Comparison of ENCODE assay signal across 9 cellular contexts in the genomic region with DNA sequence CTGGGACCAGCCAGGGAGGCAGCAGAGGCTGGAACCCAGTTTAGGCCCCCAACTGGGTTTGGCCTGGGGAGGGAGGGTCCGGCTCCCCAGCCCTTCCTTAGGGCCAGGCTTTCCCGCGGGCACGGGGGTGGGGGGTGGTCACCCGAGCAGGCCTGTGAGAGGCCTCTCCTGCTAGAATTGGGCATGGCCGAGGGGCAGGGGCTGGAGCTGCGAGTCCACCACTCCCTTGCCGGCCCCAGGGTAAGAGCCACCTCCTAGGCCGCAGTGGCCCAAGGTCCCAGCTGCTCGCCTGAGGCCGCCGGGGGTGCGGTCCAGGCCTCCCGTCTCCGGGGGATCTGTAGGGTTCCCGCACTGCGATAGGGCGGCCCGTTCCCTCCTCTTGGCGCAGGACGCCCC. TPM values are rescaled to one million over a fixed set of nuclear protein-coding genes. Genes with fewer than 3 reads are reported as not detected.
DNase-seq lines count a peak whose midpoint lies in the region; ATAC-seq, FAIRE-seq and TF ChIP-seq lines count a peak whose summit lies in the region.
"Had no signal": no experiment of that assay in that cellular context is flagged by ENCODE, and none has a peak within 500 bp of the region (broad histone marks: within the 10 kb centered on the region; RNA-seq: fewer than 3 reads in every experiment).

No MANE protein-coding gene starts in this region.

- intact Hi-C loops in A673 (cut with micrococcal nuclease; ENCODE audit: unreplicated experiment), result loop anchor here (10.0 kb wide), 1 partner anchor 170 kb away; no protein-coding TSS in a partner anchor
- intact Hi-C loops in K562 (cut with micrococcal nuclease), result loop anchor here (5.0 to 10.0 kb wide), 3 partner anchors 60 to 173 kb away; a partner anchor contains a TSS
- intact Hi-C loops in mucosa of descending colon (cut with DNase I, micrococcal nuclease), result loop anchor here (10.0 kb wide), 1 partner anchor 170 kb away; no protein-coding TSS in a partner anchor

- no peak for TF ChIP-seq EP300 in K562 (IDR thresholded peaks at IDR 0.05; ENCODE audit: low read length)

- ATAC-seq in K562 (peak; percentile 27), mucosa of descending colon (peak; percentile 22)

- H4K20me1 ChIP-seq in K562 (replicated peaks; ENCODE audit: control insufficient read depth, insufficient read depth, low read length), result no peaks in the 10 kb centered on the region

- H3K79me2 ChIP-seq in K562 (ENCODE audit: control insufficient read depth, insufficient read depth, low read length), result no peaks in the 10 kb centered on the region

- no peak for TF ChIP-seq POLR2A in K562 (conservative IDR thresholded peaks at IDR 0.05)

- peak overlapping the region; percentile 65 for H3K4me2 ChIP-seq in K562 (ENCODE audit: insufficient read depth, low read length)

- POLR2A ChIA-PET in A673 (lab: Charles Lee; ENCODE audit: low non-redundant PET) (no interaction called here), K562 (lab: Yijun Ruan, JAX) (interaction anchor here (0.7 to 1.5 kb wide), 3 partner anchors 36 to 255 kb away, joined by 3 to 4 read pairs (median 3); a partner anchor contains a TSS)

- DNase-seq in A673 (ENCODE audit: low spot score) (no peak), K562 (ENCODE audit: extremely low read depth in 1 of 4, low spot score in 3 of 4) (no peak), mucosa of descending colon (peak in 1 of 3 donors; percentile 56), germinal center (ENCODE audit: low spot score) (no peak), AML-193 (lab: John Stamatoyannopoulos, UW) (no peak), SK-N-DZ (ENCODE audit: low spot score) (no peak), cerebellum (ENCODE audit: low spot score) (no peak)

- FAIRE-seq in K562 (lab: Jason Lieb, UNC), result no peak

- H3K9me3 ChIP-seq in A673 (ENCODE audit: low read depth, low read length, poor library complexity, severe bottlenecking) (no peaks in the 10 kb centered on the region), HUES6 (ENCODE audit: control insufficient read depth, insufficient read depth, low read depth, low read length) (no peaks in the 10 kb centered on the region), K562 (replicated peaks; ENCODE audit: control insufficient read depth, insufficient read depth, low read depth, low read length) (no peaks in the 10 kb centered on the region), mucosa of descending colon (no peaks in the 10 kb centered on the region)

- H2AFZ ChIP-seq in K562 (ENCODE audit: low read depth, low read length), result peak overlapping the region; percentile 72

- no peak for TF ChIP-seq RAD21 in K562 (CRISPR knock-in tag; conservative IDR thresholded peaks at IDR 0.05 in 1 of 2, IDR thresholded peaks at IDR 0.05 in 1 of 2)

- H3K9ac ChIP-seq in HUES6 (ENCODE audit: low read length) (no peak overlapping the region), K562 (ENCODE audit: insufficient read depth in 1 of 2, low read depth in 2 of 2, low read length in 2 of 2) (peak overlapping the region; percentile 46 to 85; a peak in 3 of 4 replicates)

- H3K36me3 ChIP-seq in A673 (ENCODE audit: insufficient read depth, low read length, poor library complexity, severe bottlenecking), result no peaks in the 10 kb centered on the region
- no peaks in the 10 kb centered on the region for H3K36me3 ChIP-seq in HUES6 (ENCODE audit: control insufficient read depth, insufficient read depth, low read length)
- H3K36me3 ChIP-seq in K562 (ENCODE audit: control insufficient read depth, insufficient read depth, low read length), result no peaks in the 10 kb centered on the region
- H3K36me3 ChIP-seq in mucosa of descending colon (ENCODE audit: low read depth), result no peaks in the 10 kb centered on the region

- H3K27me3 ChIP-seq in A673 (replicated peaks; ENCODE audit: insufficient read depth, low read depth, low read length, poor library complexity), result peaks cover 22% of the 10 kb centered on the region
- peaks cover 40% of the 10 kb centered on the region for H3K27me3 ChIP-seq in HUES6 (ENCODE audit: control insufficient read depth, insufficient read depth, low read length)
- H3K27me3 ChIP-seq in K562 (ENCODE audit: control insufficient read depth in 2 of 2, insufficient read depth in 2 of 2, low read length in 2 of 2), result no peaks in the 10 kb centered on the region

- H3K27ac ChIP-seq in A673 (ENCODE audit: low read depth, low read length, poor library complexity, severe bottlenecking) (no peak overlapping the region), HUES6 (ENCODE audit: low read depth, low read length) (no peak overlapping the region), K562 (ENCODE audit: extremely low read depth, low read depth, low read length) (peak overlapping the region; percentile 56)
- H3K27ac ChIP-seq: epithelial cell of prostate had no signal

- WGBS in K562 (ENCODE audit: insufficient coverage, low coverage, missing lambda C conversion rate), result 35% methylated on average over 9 of the region's 21 CpGs

- in situ Hi-C loops in K562 (cut with MboI), result no loop called here

- CTCF ChIA-PET in A673 (lab: Charles Lee), result interaction anchor here (0.6 to 1.0 kb wide), 2 partner anchors 176 to 492 kb away, joined by 3 to 7 read pairs; no protein-coding TSS in a partner anchor
- CTCF ChIA-PET in K562 (lab: Yijun Ruan, JAX; ENCODE audit: low intra/inter-chr PET ratio), result interaction anchor here (1.8 kb wide), 1 partner anchor 174 kb away, joined by 12 read pairs; no protein-coding TSS in a partner anchor

- H3K4me3 ChIP-seq in A673 (ENCODE audit: low read depth, low read length, poor library complexity, severe bottlenecking) (peak overlapping the region; percentile 37), HUES6 (ENCODE audit: low read depth, low read length) (peak overlapping the region; percentile 59), K562 (peak overlapping the region; percentile 27), mucosa of descending colon (no peak overlapping the region)

- H3K4me1 ChIP-seq in A673 (ENCODE audit: insufficient read depth, low read length, poor library complexity, severe bottlenecking) (peaks cover 6% of the 10 kb centered on the region), HUES6 (ENCODE audit: control insufficient read depth, insufficient read depth, low read length) (peaks cover 10% of the 10 kb centered on the region; the same call in 1 of the 2 replicates), K562 (replicated peaks in 1 of 2; ENCODE audit: control insufficient read depth in 2 of 2, insufficient read depth in 2 of 2, low read length in 2 of 2) (peaks cover 18 to 99% of the 10 kb centered on the region in 2 experiments), mucosa of descending colon (ENCODE audit: low read depth) (peaks cover 22% of the 10 kb centered on the region)

- BruUV-seq in A673 (replicated peaks; lab: Mats Ljungman, UMichigan), result no TSS peak
- BruUV-seq in K562 (replicated peaks; lab: Mats Ljungman, UMichigan), result no TSS peak

- no peaks in the 10 kb centered on the region for H3K9me1 ChIP-seq in K562 (ENCODE audit: control insufficient read depth, insufficient read depth, low read length)

- TF ChIP-seq CTCF in A673 (conservative IDR thresholded peaks at IDR 0.05; ENCODE audit: low read depth, low read length), result no peak
- TF ChIP-seq CTCF in K562 (IDR thresholded peaks at IDR 0.05 in 2 of 3, conservative IDR thresholded peaks at IDR 0.05 in 1 of 3; ENCODE audit: insufficient read depth in 2 of 3, low read depth in 1 of 3, low read length in 3 of 3), result no peak
- TF ChIP-seq CTCF in mucosa of descending colon (IDR thresholded peaks at IDR 0.05), result no peak

RNA-seq across cellular contexts. Expression of a gene that starts 6.1 kb away (rescaled TPM):
- total RNA-seq in A673 (2021) (1.1 and 1.7 TPM in 2 replicates), K562 (2014; rRNA removed) (2.0 and 2.9 TPM in 2 replicates), K562 (2014; rRNA removed; fragmentation: Illumina TruSeq; extraction: Trizol) (0.19 TPM in 1 of 2 replicates, not detected in the other), K562 (2015; rRNA removed; fragmentation: Illumina TruSeq; extraction: Trizol) (0.98 and 1.1 TPM in 2 replicates), K562 (2021) (3.5 and 3.9 TPM in 2 replicates), mucosa of descending colon (10 to 100 TPM in 2 of 3 donors, 1 to 10 TPM in 1; 5.4 to 19.1 (median 10.7) TPM), cerebellum (not detected)
- total RNA-seq in K562 (2011; cell fraction: chromatin; rRNA removed; ENCODE audit: low replicate concordance), result 3.8 and 17.0 TPM in 2 replicates
- total RNA-seq in K562 (2011; cell fraction: nucleolus; rRNA removed), result 10.9 and 14.7 TPM in 2 replicates
- total RNA-seq in K562 (2011; cell fraction: nucleoplasm; rRNA removed), result 6.7 and 8.2 TPM in 2 replicates
- polyA plus RNA-seq in K562 (2011; rRNA removed) (1.1 and 2.8 TPM in 2 replicates), K562 (2014; fragmentation: Illumina TruSeq; extraction: Trizol) (0.48 and 0.98 TPM in 2 replicates), K562 (2014; fragmentation: Nextera tagmentation; extraction: Ambion mirVana) (not detected), K562 (2014; rRNA removed) (1.8 and 4.2 TPM in 2 replicates)
- polyA plus RNA-seq in K562 (2011; cell fraction: cytosol; rRNA removed), result 1.3 and 3.2 TPM in 2 replicates
- polyA plus RNA-seq in K562 (2011; cell fraction: nucleus; rRNA removed), result 28.7 and 36.1 TPM in 2 replicates
- 3.2 and 9.3 TPM in 2 replicates for polyA plus RNA-seq in K562 (2012)
- 0.14 and 0.30 TPM in 2 replicates for polyA minus RNA-seq in K562 (2011; rRNA and poly(A)+ RNA removed)
- 1.2 and 1.4 TPM in 2 replicates for polyA minus RNA-seq in K562 (2011; cell fraction: cytosol; rRNA and poly(A)+ RNA removed)
- polyA minus RNA-seq in K562 (2011; cell fraction: nucleus; rRNA and poly(A)+ RNA removed), result 4.0 and 6.1 TPM in 2 replicates
- 0.52 and 2.6 TPM in 2 replicates for polyA plus RNA-seq in SK-N-DZ (2014; cell fraction: cytosol; rRNA removed)
- polyA plus RNA-seq in SK-N-DZ (2014; cell fraction: nucleus; rRNA removed), result 4.3 and 6.4 TPM in 2 replicates

RNA-seq across cellular contexts. Expression of a gene that starts 6.3 kb away (rescaled TPM):
- 4.6 and 6.2 TPM in 2 replicates for total RNA-seq in A673 (2021)
- 15.6 and 50.0 TPM in 2 replicates for total RNA-seq in K562 (2011; cell fraction: chromatin; rRNA removed; ENCODE audit: low replicate concordance)
- 73.5 and 76.5 TPM in 2 replicates for total RNA-seq in K562 (2011; cell fraction: nucleolus; rRNA removed)
- 28.3 and 32.9 TPM in 2 replicates for total RNA-seq in K562 (2011; cell fraction: nucleoplasm; rRNA removed)
- 45.2 and 50.3 TPM in 2 replicates for total RNA-seq in K562 (2014; rRNA removed)
- total RNA-seq in K562 (2014; rRNA removed; fragmentation: Illumina TruSeq; extraction: Trizol), result 1.1 and 2.2 TPM in 2 replicates
- total RNA-seq in K562 (2015; rRNA removed; fragmentation: Illumina TruSeq; extraction: Trizol), result 16.2 and 18.6 TPM in 2 replicates
- total RNA-seq in K562 (2021), result 30.5 and 31.7 TPM in 2 replicates
- polyA plus RNA-seq in K562 (2011; rRNA removed), result 19.8 and 30.3 TPM in 2 replicates
- 43.4 and 94.2 TPM in 2 replicates for polyA plus RNA-seq in K562 (2011; cell fraction: cytosol; rRNA removed)
- polyA plus RNA-seq in K562 (2011; cell fraction: nucleus; rRNA removed), result 170 and 239 TPM in 2 replicates
- 27.7 and 32.0 TPM in 2 replicates for polyA plus RNA-seq in K562 (2012)
- 3.0 and 17.0 TPM in 2 replicates for polyA plus RNA-seq in K562 (2014; fragmentation: Illumina TruSeq; extraction: Trizol)
- polyA plus RNA-seq in K562 (2014; fragmentation: Nextera tagmentation; extraction: Ambion mirVana), result under 1 TPM; 0.41 to 0.92 TPM
- 44.3 and 52.7 TPM in 2 replicates for polyA plus RNA-seq in K562 (2014; rRNA removed)
- polyA minus RNA-seq in K562 (2011; rRNA and poly(A)+ RNA removed), result 2.7 and 4.7 TPM in 2 replicates
- polyA minus RNA-seq in K562 (2011; cell fraction: cytosol; rRNA and poly(A)+ RNA removed), result 10.8 and 13.3 TPM in 2 replicates
- 18.8 and 21.8 TPM in 2 replicates for polyA minus RNA-seq in K562 (2011; cell fraction: nucleus; rRNA and poly(A)+ RNA removed)
- 100 to 1,000 TPM in 1 of 3 donors, 10 to 100 TPM in 2; 45.7 to 108 (median 83.7) TPM for total RNA-seq in mucosa of descending colon
- 25.4 and 30.7 TPM in 2 replicates for polyA plus RNA-seq in SK-N-DZ (2014; cell fraction: cytosol; rRNA removed)
- 37.4 and 45.5 TPM in 2 replicates for polyA plus RNA-seq in SK-N-DZ (2014; cell fraction: nucleus; rRNA removed)
- 10.3 TPM for total RNA-seq in cerebellum

RNA-seq across cellular contexts. Expression of a gene that starts 17.1 kb away (rescaled TPM):
- 2.1 and 2.5 TPM in 2 replicates for total RNA-seq in A673 (2021)
- total RNA-seq in K562 (2011; cell fraction: chromatin; rRNA removed; ENCODE audit: low replicate concordance), result 8.0 and 39.1 TPM in 2 replicates
- total RNA-seq in K562 (2011; cell fraction: nucleolus; rRNA removed), result 24.1 and 24.3 TPM in 2 replicates
- 9.9 and 12.5 TPM in 2 replicates for total RNA-seq in K562 (2011; cell fraction: nucleoplasm; rRNA removed)
- total RNA-seq in K562 (2014; rRNA removed), result 1.5 and 1.6 TPM in 2 replicates
- total RNA-seq in K562 (2014; rRNA removed; fragmentation: Illumina TruSeq; extraction: Trizol), result 0.13 and 0.22 TPM in 2 replicates
- 1.0 and 1.3 TPM in 2 replicates for total RNA-seq in K562 (2015; rRNA removed; fragmentation: Illumina TruSeq; extraction: Trizol)
- total RNA-seq in K562 (2021), result 3.4 and 4.5 TPM in 2 replicates
- polyA plus RNA-seq in K562 (2011; rRNA removed), result 1.0 and 1.6 TPM in 2 replicates
- polyA plus RNA-seq in K562 (2011; cell fraction: cytosol; rRNA removed), result 0.84 and 3.6 TPM in 2 replicates
- 11.6 and 26.8 TPM in 2 replicates for polyA plus RNA-seq in K562 (2011; cell fraction: nucleus; rRNA removed)
- 3.3 and 10.8 TPM in 2 replicates for polyA plus RNA-seq in K562 (2012)
- polyA plus RNA-seq in K562 (2014; fragmentation: Illumina TruSeq; extraction: Trizol), result 0.61 and 1.4 TPM in 2 replicates
- under 1 TPM in 1 of 2 experiments, not detected in 1; 0.03 TPM for polyA plus RNA-seq in K562 (2014; fragmentation: Nextera tagmentation; extraction: Ambion mirVana)
- 3.6 and 4.3 TPM in 2 replicates for polyA plus RNA-seq in K562 (2014; rRNA removed)
- polyA minus RNA-seq in K562 (2011; rRNA and poly(A)+ RNA removed), result 0.45 and 0.77 TPM in 2 replicates
- 0.86 and 1.1 TPM in 2 replicates for polyA minus RNA-seq in K562 (2011; cell fraction: cytosol; rRNA and poly(A)+ RNA removed)
- 3.6 and 4.6 TPM in 2 replicates for polyA minus RNA-seq in K562 (2011; cell fraction: nucleus; rRNA and poly(A)+ RNA removed)
- total RNA-seq in mucosa of descending colon, result 1 to 10 TPM; 1.5 to 5.2 (median 4.8) TPM
- polyA plus RNA-seq in SK-N-DZ (2014; cell fraction: cytosol; rRNA removed), result 0.15 and 0.18 TPM in 2 replicates
- 0.54 and 0.75 TPM in 2 replicates for polyA plus RNA-seq in SK-N-DZ (2014; cell fraction: nucleus; rRNA removed)
- total RNA-seq in cerebellum, result 1.5 TPM

RNA-seq across cellular contexts. Expression of a gene that starts 19.1 kb away (rescaled TPM):
- total RNA-seq in A673 (2021), result 82.8 and 90.2 TPM in 2 replicates
- 31.9 and 88.4 TPM in 2 replicates for total RNA-seq in K562 (2011; cell fraction: chromatin; rRNA removed; ENCODE audit: low replicate concordance)
- 70.2 and 80.9 TPM in 2 replicates for total RNA-seq in K562 (2011; cell fraction: nucleolus; rRNA removed)
- total RNA-seq in K562 (2011; cell fraction: nucleoplasm; rRNA removed), result 37.3 and 47.9 TPM in 2 replicates
- 73.5 and 75.9 TPM in 2 replicates for total RNA-seq in K562 (2014; rRNA removed)
- 11.3 and 16.8 TPM in 2 replicates for total RNA-seq in K562 (2014; rRNA removed; fragmentation: Illumina TruSeq; extraction: Trizol)
- 41.3 and 43.3 TPM in 2 replicates for total RNA-seq in K562 (2015; rRNA removed; fragmentation: Illumina TruSeq; extraction: Trizol)
- total RNA-seq in K562 (2021), result 64.9 and 68.5 TPM in 2 replicates
- 29.6 and 34.9 TPM in 2 replicates for polyA plus RNA-seq in K562 (2011; rRNA removed)
- 39.3 and 69.6 TPM in 2 replicates for polyA plus RNA-seq in K562 (2011; cell fraction: cytosol; rRNA removed)
- 98.3 and 113 TPM in 2 replicates for polyA plus RNA-seq in K562 (2011; cell fraction: nucleus; rRNA removed)
- polyA plus RNA-seq in K562 (2012), result 47.4 and 91.9 TPM in 2 replicates
- 28.0 and 46.2 TPM in 2 replicates for polyA plus RNA-seq in K562 (2014; fragmentation: Illumina TruSeq; extraction: Trizol)
- polyA plus RNA-seq in K562 (2014; fragmentation: Nextera tagmentation; extraction: Ambion mirVana), result 1 to 10 TPM; 2.8 to 5.8 TPM
- polyA plus RNA-seq in K562 (2014; rRNA removed), result 52.0 and 61.3 TPM in 2 replicates
- 17.3 and 37.2 TPM in 2 replicates for polyA minus RNA-seq in K562 (2011; rRNA and poly(A)+ RNA removed)
- 18.2 and 20.6 TPM in 2 replicates for polyA minus RNA-seq in K562 (2011; cell fraction: cytosol; rRNA and poly(A)+ RNA removed)
- 13.1 and 25.3 TPM in 2 replicates for polyA minus RNA-seq in K562 (2011; cell fraction: nucleus; rRNA and poly(A)+ RNA removed)
- total RNA-seq in mucosa of descending colon, result 10 to 100 TPM; 41.4 to 50.6 (median 50.1) TPM
- polyA plus RNA-seq in SK-N-DZ (2014; cell fraction: cytosol; rRNA removed), result 53.4 and 62.1 TPM in 2 replicates
- polyA plus RNA-seq in SK-N-DZ (2014; cell fraction: nucleus; rRNA removed), result 109 and 113 TPM in 2 replicates
- total RNA-seq in cerebellum, result 16.2 TPM

RNA-seq across cellular contexts. Expression of a gene that starts 21.8 kb away (rescaled TPM):
- 40.2 and 43.0 TPM in 2 replicates for total RNA-seq in A673 (2021)
- total RNA-seq in K562 (2011; cell fraction: chromatin; rRNA removed; ENCODE audit: low replicate concordance), result 57.3 and 135 TPM in 2 replicates
- total RNA-seq in K562 (2011; cell fraction: nucleolus; rRNA removed), result 56.1 and 60.9 TPM in 2 replicates
- 48.9 and 51.5 TPM in 2 replicates for total RNA-seq in K562 (2011; cell fraction: nucleoplasm; rRNA removed)
- total RNA-seq in K562 (2014; rRNA removed), result 20.4 and 28.6 TPM in 2 replicates
- 4.2 and 4.9 TPM in 2 replicates for total RNA-seq in K562 (2014; rRNA removed; fragmentation: Illumina TruSeq; extraction: Trizol)
- 17.4 and 19.1 TPM in 2 replicates for total RNA-seq in K562 (2015; rRNA removed; fragmentation: Illumina TruSeq; extraction: Trizol)
- 34.5 and 37.2 TPM in 2 replicates for total RNA-seq in K562 (2021)
- 7.5 and 10.5 TPM in 2 replicates for polyA plus RNA-seq in K562 (2011; rRNA removed)
- 7.2 and 14.5 TPM in 2 replicates for polyA plus RNA-seq in K562 (2011; cell fraction: cytosol; rRNA removed)
- polyA plus RNA-seq in K562 (2011; cell fraction: nucleus; rRNA removed), result 27.6 and 43.0 TPM in 2 replicates
- 12.2 and 16.7 TPM in 2 replicates for polyA plus RNA-seq in K562 (2012)
- polyA plus RNA-seq in K562 (2014; fragmentation: Illumina TruSeq; extraction: Trizol), result 7.7 and 14.5 TPM in 2 replicates
- polyA plus RNA-seq in K562 (2014; fragmentation: Nextera tagmentation; extraction: Ambion mirVana), result under 1 TPM; 0.07 to 0.18 TPM
- polyA plus RNA-seq in K562 (2014; rRNA removed), result 16.9 and 19.9 TPM in 2 replicates
- 6.1 and 8.0 TPM in 2 replicates for polyA minus RNA-seq in K562 (2011; rRNA and poly(A)+ RNA removed)
- polyA minus RNA-seq in K562 (2011; cell fraction: cytosol; rRNA and poly(A)+ RNA removed), result 13.6 and 23.3 TPM in 2 replicates
- polyA minus RNA-seq in K562 (2011; cell fraction: nucleus; rRNA and poly(A)+ RNA removed), result 15.5 and 20.1 TPM in 2 replicates
- total RNA-seq in mucosa of descending colon, result 10 to 100 TPM; 35.0 to 40.2 (median 35.0) TPM
- polyA plus RNA-seq in SK-N-DZ (2014; cell fraction: cytosol; rRNA removed), result 16.2 and 26.4 TPM in 2 replicates
- polyA plus RNA-seq in SK-N-DZ (2014; cell fraction: nucleus; rRNA removed), result 24.4 and 26.5 TPM in 2 replicates
- 25.9 TPM for total RNA-seq in cerebellum
